ENCODE assay signal across 8 cellular contexts in genomic region chr11:47412152-47412746, GRCh38. TPM values are rescaled to one million over a fixed set of nuclear protein-coding genes. Genes with fewer than 3 reads are reported as not detected.
A peak's percentile ranks its signal among the peaks of the same experiment; 100 is the strongest.
DNase-seq lines count a peak whose midpoint lies in the region; ATAC-seq, FAIRE-seq and TF ChIP-seq lines count a peak whose summit lies in the region.

No MANE protein-coding gene starts in this region.

- H3F3A ChIP-seq in SU-DHL-6 (ENCODE audit: insufficient read depth) = peaks cover 13% of the 10 kb centered on the region

- H3K9me3 Mint-ChIP-seq in MCF 10A (ENCODE audit: unreplicated experiment) (no peaks in the 10 kb centered on the region), memory B cell (no peaks in the 10 kb centered on the region)

- H3K79me2 ChIP-seq in SU-DHL-6 (ENCODE audit: insufficient read depth, low read length) = no peaks in the 10 kb centered on the region

- no peak for TF ChIP-seq POLR2A in GM12891 (IDR thresholded peaks at IDR 0.05; ENCODE audit: low read depth, low read length)

- no peaks in the 10 kb centered on the region for H3K36me3 ChIP-seq in SU-DHL-6 (ENCODE audit: low read length)

- H3K36me3 Mint-ChIP-seq in MCF 10A (ENCODE audit: insufficient read depth, unreplicated experiment) = peaks cover 62% of the 10 kb centered on the region
- peaks cover 10% of the 10 kb centered on the region for H3K36me3 Mint-ChIP-seq in memory B cell

- intact Hi-C loops in MCF 10A (cut with micrococcal nuclease) = no loop called here

- no peaks in the 10 kb centered on the region for H3K9me3 ChIP-seq in SU-DHL-6 (ENCODE audit: insufficient read depth, low read length)

- no TSS peak for BruUV-seq in MCF 10A (replicated peaks; lab: Mats Ljungman, UMichigan)

- H3K4me2 ChIP-seq in SU-DHL-6 (ENCODE audit: low read depth, low read length, poor library complexity, severe bottlenecking) = no peak overlapping the region

- no peak overlapping the region for H3K4me3 ChIP-seq in SU-DHL-6 (ENCODE audit: insufficient read depth, low read length, poor library complexity, severe bottlenecking)

- H3K4me3 Mint-ChIP-seq in MCF 10A (ENCODE audit: unreplicated experiment) (no peak overlapping the region), memory B cell (no peak overlapping the region)

- H3K27ac ChIP-seq in SU-DHL-6 (ENCODE audit: low read depth, low read length) = no peak overlapping the region

- FAIRE-seq in GM12891 (lab: Jason Lieb, UNC) (peak; percentile 94), urothelium cell line (lab: Jason Lieb, UNC) (peak; percentile 77)

- CTCF ChIA-PET in MCF 10A (lab: Yijun Ruan, JAX) = interaction anchor here (0.6 to 2.2 kb wide), 11 partner anchors 9 to 116 kb away, joined by 3 to 10 read pairs (median 4); no protein-coding TSS in a partner anchor

- no peak overlapping the region for H3K9ac ChIP-seq in SU-DHL-6 (ENCODE audit: low read length)

- no peak overlapping the region for H2AFZ ChIP-seq in SU-DHL-6 (ENCODE audit: low read depth, low read length, severe bottlenecking)

- H3K27me3 Mint-ChIP-seq in MCF 10A (ENCODE audit: insufficient read depth, unreplicated experiment) = no peaks in the 10 kb centered on the region
- H3K27me3 Mint-ChIP-seq in memory B cell = no peaks in the 10 kb centered on the region

- DNase-seq in AG08396 (ENCODE audit: low spot score) (peak; percentile 68), GM12891 (ENCODE audit: insufficient read length, low spot score) (no peak), MCF 10A (ENCODE audit: unreplicated experiment) (peak; percentile 51), memory B cell (ENCODE audit: low spot score in 2 of 2) (peak; percentile 49 to 63), urothelium cell line (ENCODE audit: low spot score) (no peak), H4 (ENCODE audit: low spot score) (no peak)

- no peaks in the 10 kb centered on the region for H3K27me3 ChIP-seq in SU-DHL-6 (ENCODE audit: low read length)

- H3K27ac Mint-ChIP-seq in MCF 10A (ENCODE audit: low read depth, unreplicated experiment) (no peak overlapping the region), memory B cell (no peak overlapping the region)

- H3K9me2 ChIP-seq in SU-DHL-6 (replicated peaks; ENCODE audit: insufficient read depth, low read length) = no peaks in the 10 kb centered on the region

- TF ChIP-seq CTCF in SU-DHL-6 (IDR thresholded peaks at IDR 0.05; ENCODE audit: insufficient read depth, low read length, poor library complexity, severe bottlenecking) = peak; percentile 94
- peak; percentile 74 for TF ChIP-seq CTCF in MCF 10A (IDR thresholded peaks at IDR 0.05; ENCODE audit: unreplicated experiment)

- ATAC-seq in memory B cell (ENCODE audit: low read depth) (no peak), GM21619 (IDR thresholded peaks at IDR 0.05; ENCODE audit: unreplicated experiment) (no peak)

- POLR2A ChIA-PET in MCF 10A (lab: Yijun Ruan, JAX) = interaction anchor here (0.7 to 5.9 kb wide), 2 partner anchors 13 to 80 kb away, joined by 3 to 75 read pairs; partner anchors contain the start of gene PSMC3

- no peaks in the 10 kb centered on the region for H4K20me1 ChIP-seq in SU-DHL-6 (ENCODE audit: low read depth, low read length)

- H3K4me1 Mint-ChIP-seq in MCF 10A (ENCODE audit: insufficient read depth, unreplicated experiment) = peaks cover 39% of the 10 kb centered on the region
- H3K4me1 Mint-ChIP-seq in memory B cell = peaks cover 18% of the 10 kb centered on the region

TF ChIP-seq in GM12891, 5 proteins besides CTCF, POLR2A, EP300 and RAD21:
- TF ChIP-seq POLR2AphosphoS5 (IDR thresholded peaks at IDR 0.05; ENCODE audit: low read depth, low read length) (no peak), TAF1 (IDR thresholded peaks at IDR 0.05; ENCODE audit: low read depth, low read length) (no peak), PAX5 (IDR thresholded peaks at IDR 0.05; ENCODE audit: insufficient read depth, low read length, severe bottlenecking) (no peak), POU2F2 (IDR thresholded peaks at IDR 0.05; ENCODE audit: low read depth, low read length) (no peak), SPI1 (IDR thresholded peaks at IDR 0.05; ENCODE audit: low read depth, low read length) (no peak)

RNA-seq across cellular contexts. Expression of gene SLC39A13, which starts 3.9 kb away (rescaled TPM):
- polyA plus RNA-seq in GM12891 (2012; ENCODE audit: low read depth, missing spikeins) = 9.2 TPM
- 56.2 and 56.5 TPM in 2 replicates for total RNA-seq in MCF 10A (2022)
- 8.5 and 9.1 TPM in 2 replicates for total RNA-seq in H4 (2014; rRNA removed; shearing (Covaris generic))

RNA-seq across cellular contexts. Expression of gene PSMC3, which starts 14.0 kb away (rescaled TPM):
- polyA plus RNA-seq in GM12891 (2012; ENCODE audit: low read depth, missing spikeins) = 137 TPM
- total RNA-seq in MCF 10A (2022) = 162 and 194 TPM in 2 replicates
- total RNA-seq in H4 (2014; rRNA removed; shearing (Covaris generic)) = 195 and 221 TPM in 2 replicates

RNA-seq across cellular contexts. Expression of gene SPI1, which starts 33.9 kb away (rescaled TPM):
- 11.8 TPM for polyA plus RNA-seq in GM12891 (2012; ENCODE audit: low read depth, missing spikeins)
- not detected in 2 replicates for total RNA-seq in MCF 10A (2022)
- total RNA-seq in H4 (2014; rRNA removed; shearing (Covaris generic)) = not detected in 2 replicates

RNA-seq across cellular contexts. Expression of gene RAPSN, which starts 36.7 kb away (rescaled TPM):
- polyA plus RNA-seq in GM12891 (2012; ENCODE audit: low read depth, missing spikeins) = not detected
- total RNA-seq in MCF 10A (2022) = 0.51 and 0.64 TPM in 2 replicates
- not detected in 2 replicates for total RNA-seq in H4 (2014; rRNA removed; shearing (Covaris generic))

RNA-seq across cellular contexts. Expression of gene MYBPC3, which starts 59.7 kb away (rescaled TPM):
- polyA plus RNA-seq in GM12891 (2012; ENCODE audit: low read depth, missing spikeins) = not detected
- not detected in 2 replicates for total RNA-seq in MCF 10A (2022)
- not detected in 2 replicates for total RNA-seq in H4 (2014; rRNA removed; shearing (Covaris generic))

Comparison
In these comparisons a context has a peak if more than half of its experiments do, and no peak if none do; other contexts are left out.
1. DNase-seq: peak in AG08396 (single experiment), MCF 10A (single experiment) and memory B cell (2 of 2); none in GM12891 (single experiment), urothelium cell line (single experiment) and H4 (single experiment).